In genomic region chr2:20439503-20439902, GRCh38 we compare ENCODE assay signal across 12 cellular contexts. TPM values are rescaled to one million over a fixed set of nuclear protein-coding genes. Genes with fewer than 3 reads are reported as not detected.
DNase-seq lines count a peak whose midpoint lies in the region; ATAC-seq, FAIRE-seq and TF ChIP-seq lines count a peak whose summit lies in the region.
"Had no signal": no experiment of that assay in that cellular context is flagged by ENCODE, and none has a peak within 500 bp of the region (broad histone marks: within the 10 kb centered on the region; RNA-seq: fewer than 3 reads in every experiment).

No MANE protein-coding gene starts in this region.

- H3K4me1 ChIP-seq in right lobe of liver, result peaks cover 0 to 38% (median 13%) of the 10 kb centered on the region in 4 donors
- peaks cover 6 to 37% (median 25%) of the 10 kb centered on the region in 4 donors for H3K4me1 ChIP-seq in transverse colon

- H3K27me3 ChIP-seq in right lobe of liver (no peaks in the 10 kb centered on the region), transverse colon (no peaks in the 10 kb centered on the region)

- H3K9me3 ChIP-seq in right lobe of liver (no peaks in the 10 kb centered on the region), transverse colon (no peaks in the 10 kb centered on the region)

- TF ChIP-seq CTCF in right lobe of liver (IDR thresholded peaks at IDR 0.05) (peak in 1 of 4 donors; percentile 24), transverse colon (IDR thresholded peaks at IDR 0.05) (no peak)

- 37% methylated on average over 5 of the region's 5 CpGs for WGBS in right lobe of liver (ENCODE audit: insufficient coverage, low coverage, low lambda C conversion rate, missing lambda C conversion rate)
- 71 to 79% methylated on average over 5 of the region's 5 CpGs for WGBS in transverse colon (ENCODE audit: low coverage in 1 of 2), 2 donors

- H3K4me3 ChIP-seq in right lobe of liver, result no peak overlapping the region
- H3K4me3 ChIP-seq in transverse colon, result no peak overlapping the region

- peak; percentile 81 to 96 for DNase-seq in NOMO-1 (lab: John Stamatoyannopoulos, UW; ENCODE audit: unreplicated experiment in 2 of 2)
- peak in 1 of 3 donors; percentile 57 for DNase-seq in right lobe of liver
- peak; percentile 8 for DNase-seq in transverse colon
- DNase-seq in HCEC 1CT, result no peak
- no peak for DNase-seq in COR-L47 (lab: John Stamatoyannopoulos, UW)
- no peak for DNase-seq in RCC 7860 (ENCODE audit: low spot score)
- DNase-seq in NCI-H524 treated with DMSO at 0.1 percent for 48 hours (lab: John Stamatoyannopoulos, UW), result no peak
- DNase-seq: activated naive CD8-positive, alpha-beta T cell treated with anti-CD3 and anti-CD28 coated beads, Interleukin-2, amount 50 U/mL, for 24 hours; NCI-H187; SHP77 treated with DMSO at 0.1 percent for 48 hours had no signal

- no peaks in the 10 kb centered on the region for H3K36me3 ChIP-seq in right lobe of liver
- no peaks in the 10 kb centered on the region for H3K36me3 ChIP-seq in transverse colon

- TF ChIP-seq POLR2A in right lobe of liver (IDR thresholded peaks at IDR 0.05) (peak; percentile 54), transverse colon (IDR thresholded peaks at IDR 0.05) (no peak)

- peak overlapping the region; percentile 7 for H3K27ac ChIP-seq in cingulate gyrus (ENCODE audit: low read depth, low read length)
- H3K27ac ChIP-seq in right lobe of liver, result peak overlapping the region; percentile 68 to 96 (median 89)
- H3K27ac ChIP-seq in transverse colon, result peak overlapping the region; percentile 42 to 77 (median 69)

- ATAC-seq in right lobe of liver, result peak; percentile 2 to 39 (median 18)
- ATAC-seq: activated naive CD8-positive, alpha-beta T cell treated with anti-CD3 and anti-CD28 coated beads, Interleukin-2, amount 50 U/mL, for 24 hours had no signal

- intact Hi-C loops in right lobe of liver (cut with DNase I), result no loop called here
- intact Hi-C loops in transverse colon (cut with DNase I; ENCODE audit: low total_unique reads), result no loop called here

- no peak for TF ChIP-seq EP300 in transverse colon (IDR thresholded peaks at IDR 0.05; ENCODE audit: low read depth)

- no peak for FAIRE-seq in RCC 7860 (lab: Jason Lieb, UNC)
- FAIRE-seq: H54 had no signal

- in situ Hi-C loops in transverse colon (cut with MboI; ENCODE audit: low pct_ligation_motif_present in 1 of 4, low pct_unique_long_range_greater_than_20kb in 1 of 4, low sequenced_read_pairs in 3 of 4), result loop anchor here in 2 of 4 donors (10.0 to 25.0 kb wide), 2 partner anchors 198 to 205 kb away; no protein-coding TSS in a partner anchor

RNA-seq across cellular contexts. Expression of gene RHOB, which starts 7.4 kb away (rescaled TPM):
- 100 to 1,000 TPM; 185 to 656 (median 388) TPM for total RNA-seq in right lobe of liver
- 100 to 1,000 TPM; 360 to 732 (median 532) TPM for total RNA-seq in transverse colon

Comparison
In these comparisons a context has a peak if more than half of its experiments do, and no peak if none do; other contexts are left out.
1. DNase-seq: peak in NOMO-1 (2 of 2) and transverse colon (single experiment); none in HCEC 1CT (single experiment), COR-L47 (single experiment), RCC 7860 (single experiment) and NCI-H524 treated with DMSO at 0.1 percent for 48 hours (single experiment).
2. H3K27ac ChIP-seq: peak in every context shown above with its lines; median percentile 89 in right lobe of liver; 69 in transverse colon; 7 in cingulate gyrus.